21 cellular contexts compared by ENCODE assay signal in genomic region chr2:152781210-152781609, GRCh38.
DNase-seq lines count a peak whose midpoint lies in the region; ATAC-seq and TF ChIP-seq lines count a peak whose summit lies in the region.
"Had no signal": no experiment of that assay in that cellular context is flagged by ENCODE, and none has a peak within 500 bp of the region (broad histone marks: within the 10 kb centered on the region; RNA-seq: fewer than 3 reads in every experiment).

No MANE protein-coding gene starts in this region.

- peaks cover 2% of the 10 kb centered on the region for H3K27me3 Mint-ChIP-seq in glutamatergic neuron (ENCODE audit: unreplicated experiment)

- H3K27ac Mint-ChIP-seq in glutamatergic neuron (ENCODE audit: unreplicated experiment) = no peak overlapping the region
- H3K27ac Mint-ChIP-seq: T-cell; T-helper 2 cell treated with Interferon-gamma antibody and Interleukin-4, amounts not matched to agents 5 μg/mL and 100 μg/mL, for 36 hours had no signal

- DNase-seq in NCI-H345 (lab: John Stamatoyannopoulos, UW) (peak; percentile 26), NCI-H345 treated with DMSO at 0.1 percent for 48 hours (lab: John Stamatoyannopoulos, UW; ENCODE audit: unreplicated experiment) (no peak), NCI-H1092 treated with DMSO at 0.1 percent for 48 hours (lab: John Stamatoyannopoulos, UW) (peak; percentile 37), NCI-H2171 (lab: John Stamatoyannopoulos, UW) (peak; percentile 62), glutamatergic neuron (peak; percentile 50), sciatic nerve (ENCODE audit: low spot score) (no peak)
- DNase-seq: BE2C, DMS79 treated with DMSO at 0.1 percent for 48 hours, H7, KBM-7, NCI-H1417, NCI-H187 treated with DMSO at 0.1 percent for 48 hours, NCI-H226, NCI-H526 treated with DMSO at 0.1 percent for 48 hours, SJCRH30, T-cell had no signal

- H3K9me3 Mint-ChIP-seq in glutamatergic neuron (ENCODE audit: unreplicated experiment) = peaks cover 3% of the 10 kb centered on the region
- H3K9me3 Mint-ChIP-seq: T-cell; T-helper 2 cell treated with Interferon-gamma antibody and Interleukin-4, amounts not matched to agents 5 μg/mL and 100 μg/mL, for 36 hours had no signal

- no peaks in the 10 kb centered on the region for H3K4me1 Mint-ChIP-seq in glutamatergic neuron (ENCODE audit: low read depth, unreplicated experiment)
- H3K4me1 Mint-ChIP-seq: T-cell had no signal

- no peak for ATAC-seq in sciatic nerve
- no peak for ATAC-seq in HG03571 (IDR thresholded peaks at IDR 0.05; ENCODE audit: unreplicated experiment)
- ATAC-seq in GM21825 (IDR thresholded peaks at IDR 0.05; ENCODE audit: unreplicated experiment) = no peak
- ATAC-seq: A549, Panc1, T-cell had no signal

- TF ChIP-seq CTCF in glutamatergic neuron (IDR thresholded peaks at IDR 0.05; ENCODE audit: partially characterized antibody, unreplicated experiment) = no peak

- intact Hi-C loops in sciatic nerve (cut with DNase I) = no loop called here

- no peak overlapping the region for H3K4me3 Mint-ChIP-seq in glutamatergic neuron (ENCODE audit: unreplicated experiment)
- H3K4me3 Mint-ChIP-seq: T-cell; T-helper 2 cell treated with Interferon-gamma antibody and Interleukin-4, amounts not matched to agents 5 μg/mL and 100 μg/mL, for 36 hours had no signal

- H3K36me3 Mint-ChIP-seq in glutamatergic neuron (ENCODE audit: unreplicated experiment) = peaks cover 3% of the 10 kb centered on the region
- H3K36me3 Mint-ChIP-seq: T-cell had no signal

Comparison
In these comparisons a context has a peak if more than half of its experiments do, and no peak if none do; other contexts are left out.
1. DNase-seq: peak in NCI-H345 (single experiment), NCI-H1092 treated with DMSO at 0.1 percent for 48 hours (single experiment), NCI-H2171 (single experiment) and glutamatergic neuron (single experiment); none in NCI-H345 treated with DMSO at 0.1 percent for 48 hours (single experiment) and sciatic nerve (single experiment).